16 cellular contexts compared by ENCODE assay signal in genomic region chr10:33353334-33353733, GRCh38. TPM values are rescaled to one million over a fixed set of nuclear protein-coding genes. Genes with fewer than 3 reads are reported as not detected.
DNase-seq lines count a peak whose midpoint lies in the region; ATAC-seq, FAIRE-seq and TF ChIP-seq lines count a peak whose summit lies in the region.
"Had no signal": no experiment of that assay in that cellular context is flagged by ENCODE, and none has a peak within 500 bp of the region (broad histone marks: within the 10 kb centered on the region; RNA-seq: fewer than 3 reads in every experiment).

No MANE protein-coding gene starts in this region.

- H3K36me3 ChIP-seq in K562 (ENCODE audit: control insufficient read depth, insufficient read depth, low read length): no peaks in the 10 kb centered on the region
- H3K36me3 ChIP-seq: BLaER1 had no signal

- 0% methylated on average over 8 of the region's 8 CpGs for WGBS in K562 (ENCODE audit: insufficient coverage, low coverage, missing lambda C conversion rate)

- intact Hi-C loops in K562 (cut with micrococcal nuclease): no loop called here

- no peak for TF ChIP-seq CTCF in K562 (IDR thresholded peaks at IDR 0.05 in 2 of 3, conservative IDR thresholded peaks at IDR 0.05 in 1 of 3; ENCODE audit: insufficient read depth in 2 of 3, low read depth in 1 of 3, low read length in 3 of 3)

- H3K27ac ChIP-seq in K562 (ENCODE audit: extremely low read depth, low read depth, low read length): no peak overlapping the region
- H3K27ac ChIP-seq: BLaER1, GM23248 had no signal

- POLR2A ChIA-PET in K562 (lab: Yijun Ruan, JAX): no interaction called here

- H4K20me1 ChIP-seq in K562 (replicated peaks; ENCODE audit: control insufficient read depth, insufficient read depth, low read length): no peaks in the 10 kb centered on the region
- H4K20me1 ChIP-seq: BLaER1 had no signal

- ATAC-seq in K562 (no peak), GM19395 (IDR thresholded peaks at IDR 0.05; ENCODE audit: unreplicated experiment) (no peak)
- ATAC-seq: GM12878 had no signal

- in situ Hi-C loops in K562 (cut with MboI): no loop called here

- H3K4me1 ChIP-seq in K562 (replicated peaks in 1 of 2; ENCODE audit: control insufficient read depth in 2 of 2, insufficient read depth in 2 of 2, low read length in 2 of 2): no peaks in the 10 kb centered on the region

- H3K79me2 ChIP-seq in K562 (ENCODE audit: control insufficient read depth, insufficient read depth, low read length): no peaks in the 10 kb centered on the region

- TF ChIP-seq RAD21 in K562 (CRISPR knock-in tag; conservative IDR thresholded peaks at IDR 0.05 in 1 of 2, IDR thresholded peaks at IDR 0.05 in 1 of 2): no peak

- no peak for FAIRE-seq in K562 (lab: Jason Lieb, UNC)
- FAIRE-seq: GM12878, GM18507, H54 had no signal

- CTCF ChIA-PET in K562 (lab: Yijun Ruan, JAX; ENCODE audit: low intra/inter-chr PET ratio): no interaction called here

- no peak overlapping the region for H3K4me3 ChIP-seq in K562
- H3K4me3 ChIP-seq: BLaER1, GM12878, GM23248 had no signal

- TF ChIP-seq EP300 in K562 (IDR thresholded peaks at IDR 0.05; ENCODE audit: low read length): no peak

- no peaks in the 10 kb centered on the region for H3K9me1 ChIP-seq in K562 (ENCODE audit: control insufficient read depth, insufficient read depth, low read length)

- BruUV-seq in K562 (replicated peaks; lab: Mats Ljungman, UMichigan): no TSS peak

- no peak overlapping the region for H2AFZ ChIP-seq in K562 (ENCODE audit: low read depth, low read length)
- H2AFZ ChIP-seq: GM23248 had no signal

- H3K27me3 ChIP-seq in K562 (ENCODE audit: control insufficient read depth in 2 of 2, insufficient read depth in 2 of 2, low read length in 2 of 2): no peaks in the 10 kb centered on the region
- H3K27me3 ChIP-seq: BLaER1 had no signal

- no peak for TF ChIP-seq POLR2A in K562 (conservative IDR thresholded peaks at IDR 0.05)

- H3K9me3 ChIP-seq in K562 (replicated peaks; ENCODE audit: control insufficient read depth, insufficient read depth, low read depth, low read length): no peaks in the 10 kb centered on the region
- H3K9me3 ChIP-seq: BLaER1 had no signal

- no peak overlapping the region for H3K9ac ChIP-seq in K562 (ENCODE audit: insufficient read depth in 1 of 2, low read depth in 2 of 2, low read length in 2 of 2)
- H3K9ac ChIP-seq: BLaER1, GM23248 had no signal

- H3K4me2 ChIP-seq in K562 (ENCODE audit: insufficient read depth, low read length): no peak overlapping the region
- H3K4me2 ChIP-seq: BLaER1 had no signal

- DNase-seq in NCI-H526 (lab: John Stamatoyannopoulos, UW) (peak; percentile 40 to 53), K562 (ENCODE audit: extremely low read depth in 1 of 4, low spot score in 3 of 4) (no peak), hippocampal formation (lab: John Stamatoyannopoulos, UW) (peak; percentile 27 to 55), putamen (ENCODE audit: low spot score) (peak; percentile 78), DMS153 treated with DMSO at 0.1 percent for 48 hours (lab: John Stamatoyannopoulos, UW; ENCODE audit: unreplicated experiment) (no peak)
- DNase-seq in NK-92 treated with Interleukin-12 subunit alpha and Interleukin-12 subunit beta, amount 100 ng/mL, for 24 hours (lab: John Stamatoyannopoulos, UW): no peak
- DNase-seq in activated CD4-positive, alpha-beta T cell treated with anti-CD3 and anti-CD28 coated beads, Interleukin-2, amount 50 U/mL, for 48 hours: no peak
- DNase-seq: Caco-2; CD8-positive, alpha-beta memory T cell; GM23248; IMR-90 had no signal

TF ChIP-seq in K562, 482 proteins besides CTCF, POLR2A, EP300 and RAD21:
- TF ChIP-seq ZNF316 (IDR thresholded peaks at IDR 0.05) (peak; percentile 32; the same call in 1 of the 2 replicates), USF1 (CRISPR knock-in tag; IDR thresholded peaks at IDR 0.05) (no peak), C11orf30 (IDR thresholded peaks at IDR 0.05; ENCODE audit: low read depth) (peak; percentile 14; the same call in 1 of the 2 replicates)

RNA-seq across cellular contexts. Expression of gene NRP1, which starts 18.9 kb away (rescaled TPM):
- 0.28 TPM in 1 of 2 replicates, not detected in the other for total RNA-seq in K562 (2011; cell fraction: chromatin; rRNA removed; ENCODE audit: low replicate concordance)
- total RNA-seq in K562 (2011; cell fraction: nucleolus; rRNA removed): 0.26 TPM in 1 of 2 replicates, not detected in the other
- 0.07 and 0.15 TPM in 2 replicates for total RNA-seq in K562 (2011; cell fraction: nucleoplasm; rRNA removed)
- total RNA-seq in K562 (2014; rRNA removed) (0.05 and 0.08 TPM in 2 replicates), K562 (2014; rRNA removed; fragmentation: Illumina TruSeq; extraction: Trizol) (not detected in 2 replicates), K562 (2015; rRNA removed; fragmentation: Illumina TruSeq; extraction: Trizol) (0.11 TPM in 1 of 2 replicates, not detected in the other), K562 (2021) (0.38 and 0.54 TPM in 2 replicates)
- polyA plus RNA-seq in K562 (2011; rRNA removed) (0.01 TPM in 1 of 2 replicates, not detected in the other), K562 (2014; fragmentation: Illumina TruSeq; extraction: Trizol) (not detected in 2 replicates), K562 (2014; fragmentation: Nextera tagmentation; extraction: Ambion mirVana) (under 1 TPM in 1 of 2 experiments, not detected in 1; 0.04 TPM), K562 (2014; rRNA removed) (not detected in 2 replicates)
- polyA plus RNA-seq in K562 (2011; cell fraction: cytosol; rRNA removed): 0.04 TPM in 1 of 2 replicates, not detected in the other
- 0.07 TPM in 1 of 2 replicates, not detected in the other for polyA plus RNA-seq in K562 (2011; cell fraction: nucleus; rRNA removed)
- 0.07 and 1.1 TPM in 2 replicates for polyA plus RNA-seq in K562 (2012)
- polyA minus RNA-seq in K562 (2011; rRNA and poly(A)+ RNA removed): not detected in 2 replicates
- not detected in 2 replicates for polyA minus RNA-seq in K562 (2011; cell fraction: cytosol; rRNA and poly(A)+ RNA removed)
- not detected in 2 replicates for polyA minus RNA-seq in K562 (2011; cell fraction: nucleus; rRNA and poly(A)+ RNA removed)
- polyA plus RNA-seq: CD8-positive, alpha-beta memory T cell had no signal

Comparison
In these comparisons a context has a peak if more than half of its experiments do, and no peak if none do; other contexts are left out.
1. DNase-seq: peak in NCI-H526 (2 of 2), hippocampal formation (2 of 2) and putamen (single experiment); none in K562 (0 of 4), NK-92 treated with Interleukin-12 subunit alpha and Interleukin-12 subunit beta, amount 100 ng/mL, for 24 hours (single experiment), DMS153 treated with DMSO at 0.1 percent for 48 hours (single experiment) and activated CD4-positive, alpha-beta T cell treated with anti-CD3 and anti-CD28 coated beads, Interleukin-2, amount 50 U/mL, for 48 hours (0 of 2).